Comparison of ENCODE assay signal across 1 cellular context in genomic region chr3:145959457-145960088, GRCh38.
TF ChIP-seq lines count a peak whose summit lies in the region.

No MANE protein-coding gene starts in this region.

TF ChIP-seq in GM12878, 131 proteins besides CTCF, POLR2A, EP300 and RAD21 (continued from another document):
- TF ChIP-seq, protein P1, sequence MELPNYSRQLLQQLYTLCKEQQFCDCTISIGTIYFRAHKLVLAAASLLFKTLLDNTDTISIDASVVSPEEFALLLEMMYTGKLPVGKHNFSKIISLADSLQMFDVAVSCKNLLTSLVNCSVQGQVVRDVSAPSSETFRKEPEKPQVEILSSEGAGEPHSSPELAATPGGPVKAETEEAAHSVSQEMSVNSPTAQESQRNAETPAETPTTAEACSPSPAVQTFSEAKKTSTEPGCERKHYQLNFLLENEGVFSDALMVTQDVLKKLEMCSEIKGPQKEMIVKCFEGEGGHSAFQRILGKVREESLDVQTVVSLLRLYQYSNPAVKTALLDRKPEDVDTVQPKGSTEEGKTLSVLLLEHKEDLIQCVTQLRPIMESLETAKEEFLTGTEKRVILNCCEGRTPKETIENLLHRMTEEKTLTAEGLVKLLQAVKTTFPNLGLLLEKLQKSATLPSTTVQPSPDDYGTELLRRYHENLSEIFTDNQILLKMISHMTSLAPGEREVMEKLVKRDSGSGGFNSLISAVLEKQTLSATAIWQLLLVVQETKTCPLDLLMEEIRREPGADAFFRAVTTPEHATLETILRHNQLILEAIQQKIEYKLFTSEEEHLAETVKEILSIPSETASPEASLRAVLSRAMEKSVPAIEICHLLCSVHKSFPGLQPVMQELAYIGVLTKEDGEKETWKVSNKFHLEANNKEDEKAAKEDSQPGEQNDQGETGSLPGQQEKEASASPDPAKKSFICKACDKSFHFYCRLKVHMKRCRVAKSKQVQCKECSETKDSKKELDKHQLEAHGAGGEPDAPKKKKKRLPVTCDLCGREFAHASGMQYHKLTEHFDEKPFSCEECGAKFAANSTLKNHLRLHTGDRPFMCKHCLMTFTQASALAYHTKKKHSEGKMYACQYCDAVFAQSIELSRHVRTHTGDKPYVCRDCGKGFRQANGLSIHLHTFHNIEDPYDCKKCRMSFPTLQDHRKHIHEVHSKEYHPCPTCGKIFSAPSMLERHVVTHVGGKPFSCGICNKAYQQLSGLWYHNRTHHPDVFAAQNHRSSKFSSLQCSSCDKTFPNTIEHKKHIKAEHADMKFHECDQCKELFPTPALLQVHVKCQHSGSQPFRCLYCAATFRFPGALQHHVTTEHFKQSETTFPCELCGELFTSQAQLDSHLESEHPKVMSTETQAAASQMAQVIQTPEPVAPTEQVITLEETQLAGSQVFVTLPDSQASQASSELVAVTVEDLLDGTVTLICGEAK (IDR thresholded peaks at IDR 0.05; ENCODE audit: borderline replicate concordance), result peak; percentile 65; the same call in 1 of the 2 replicates
- TF ChIP-seq BMI1 (IDR thresholded peaks at IDR 0.05; ENCODE audit: borderline replicate concordance), result no peak
- TF ChIP-seq, protein P2, sequence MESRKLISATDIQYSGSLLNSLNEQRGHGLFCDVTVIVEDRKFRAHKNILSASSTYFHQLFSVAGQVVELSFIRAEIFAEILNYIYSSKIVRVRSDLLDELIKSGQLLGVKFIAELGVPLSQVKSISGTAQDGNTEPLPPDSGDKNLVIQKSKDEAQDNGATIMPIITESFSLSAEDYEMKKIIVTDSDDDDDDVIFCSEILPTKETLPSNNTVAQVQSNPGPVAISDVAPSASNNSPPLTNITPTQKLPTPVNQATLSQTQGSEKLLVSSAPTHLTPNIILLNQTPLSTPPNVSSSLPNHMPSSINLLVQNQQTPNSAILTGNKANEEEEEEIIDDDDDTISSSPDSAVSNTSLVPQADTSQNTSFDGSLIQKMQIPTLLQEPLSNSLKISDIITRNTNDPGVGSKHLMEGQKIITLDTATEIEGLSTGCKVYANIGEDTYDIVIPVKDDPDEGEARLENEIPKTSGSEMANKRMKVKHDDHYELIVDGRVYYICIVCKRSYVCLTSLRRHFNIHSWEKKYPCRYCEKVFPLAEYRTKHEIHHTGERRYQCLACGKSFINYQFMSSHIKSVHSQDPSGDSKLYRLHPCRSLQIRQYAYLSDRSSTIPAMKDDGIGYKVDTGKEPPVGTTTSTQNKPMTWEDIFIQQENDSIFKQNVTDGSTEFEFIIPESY (IDR thresholded peaks at IDR 0.05), result no peak
- TF ChIP-seq RELA (IDR thresholded peaks at IDR 0.05; ENCODE audit: borderline replicate concordance, partially characterized antibody), result no peak
- TF ChIP-seq, protein P3, sequence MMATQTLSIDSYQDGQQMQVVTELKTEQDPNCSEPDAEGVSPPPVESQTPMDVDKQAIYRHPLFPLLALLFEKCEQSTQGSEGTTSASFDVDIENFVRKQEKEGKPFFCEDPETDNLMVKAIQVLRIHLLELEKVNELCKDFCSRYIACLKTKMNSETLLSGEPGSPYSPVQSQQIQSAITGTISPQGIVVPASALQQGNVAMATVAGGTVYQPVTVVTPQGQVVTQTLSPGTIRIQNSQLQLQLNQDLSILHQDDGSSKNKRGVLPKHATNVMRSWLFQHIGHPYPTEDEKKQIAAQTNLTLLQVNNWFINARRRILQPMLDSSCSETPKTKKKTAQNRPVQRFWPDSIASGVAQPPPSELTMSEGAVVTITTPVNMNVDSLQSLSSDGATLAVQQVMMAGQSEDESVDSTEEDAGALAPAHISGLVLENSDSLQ (IDR thresholded peaks at IDR 0.05), result no peak
- TF ChIP-seq ZNF207 (IDR thresholded peaks at IDR 0.05; ENCODE audit: borderline replicate concordance), result no peak
- no peak for TF ChIP-seq RB1 (IDR thresholded peaks at IDR 0.05; ENCODE audit: borderline replicate concordance)
- no peak for TF ChIP-seq FOXM1 (IDR thresholded peaks at IDR 0.05; ENCODE audit: low read depth, low read length)
- no peak for TF ChIP-seq DPF2 (IDR thresholded peaks at IDR 0.05)
- TF ChIP-seq ATF7 (IDR thresholded peaks at IDR 0.05; ENCODE audit: low read depth), result 0 out of 2 replicates have a peak, but pooled peaks have one; percentile 25
- TF ChIP-seq PBX3 (IDR thresholded peaks at IDR 0.05; ENCODE audit: insufficient replicate concordance, low read depth, low read length), result no peak
- TF ChIP-seq SREBF2 (IDR thresholded peaks at IDR 0.05; ENCODE audit: low read length), result no peak
- TF ChIP-seq HDAC6 (IDR thresholded peaks at IDR 0.05; ENCODE audit: unreplicated experiment), result no peak
